ENCODE assay signal across 8 cellular contexts in the genomic region with DNA sequence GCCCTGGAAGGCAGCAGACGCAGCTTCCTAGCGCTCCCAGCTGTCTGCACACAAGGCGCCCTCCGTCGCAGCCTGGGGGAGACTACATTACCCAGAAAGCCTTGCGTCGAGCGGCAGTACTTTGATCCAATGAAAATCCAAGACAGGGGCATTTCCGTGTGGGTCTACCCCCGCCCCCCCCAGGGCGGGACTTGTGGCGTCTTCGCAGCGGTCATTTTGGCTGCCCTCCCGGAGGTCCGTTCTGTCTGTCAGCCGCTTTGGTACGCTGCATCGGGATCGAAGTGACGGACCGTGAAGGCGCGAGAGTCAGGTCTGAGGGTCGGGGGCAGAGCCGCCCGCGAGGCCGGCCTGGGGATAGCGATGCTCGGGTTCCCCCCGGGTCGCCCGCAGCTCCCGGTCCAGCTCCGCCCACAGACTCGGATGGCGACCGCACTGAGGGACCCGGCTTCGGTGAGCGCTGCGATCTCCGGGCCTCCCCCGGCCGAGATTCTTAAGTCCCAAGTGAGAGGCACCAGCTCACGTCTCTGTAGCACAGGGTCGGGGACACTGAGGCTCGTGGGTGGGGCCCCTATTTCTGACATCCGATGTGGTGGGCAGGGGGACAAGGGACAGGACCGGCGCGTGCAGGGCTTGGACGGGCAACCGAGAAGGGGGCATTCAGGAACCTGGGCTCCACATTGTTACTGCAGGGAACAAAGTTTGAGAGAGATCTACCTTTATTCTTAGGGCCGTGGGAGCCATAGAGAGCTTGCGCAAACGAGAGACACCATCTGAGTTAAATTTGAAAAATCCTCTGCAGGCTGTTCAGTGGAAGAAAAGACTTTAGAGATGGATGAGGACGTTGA. TPM values are rescaled to one million over a fixed set of nuclear protein-coding genes. Genes with fewer than 3 reads are reported as not detected.
DNase-seq lines count a peak whose midpoint lies in the region; ATAC-seq and TF ChIP-seq lines count a peak whose summit lies in the region.

A gene (plus strand): TSS at position 182 of the 845 bp plus-strand sequence. CDS start 179 bp downstream, at position 361.

- H3K9me3 Mint-ChIP-seq in HFFc6, result peaks cover 32% of the 10 kb centered on the region
- H3K9me3 Mint-ChIP-seq in activated naive CD8-positive, alpha-beta T cell (ENCODE audit: low read depth), result peaks cover 27% of the 10 kb centered on the region

- H3K4me2 ChIP-seq in osteoblast (ENCODE audit: insufficient read depth, low read length), result peak within 1 kb of the TSS; percentile 59

- H3K4me3 ChIP-seq in GM08714 (ENCODE audit: low read length) (peak within 1 kb of the TSS; percentile 90), NB4 (ENCODE audit: low read depth, low read length) (peak within 1 kb of the TSS; percentile 69), osteoblast (ENCODE audit: insufficient read depth, low read length) (peak within 1 kb of the TSS; percentile 91), thoracic aorta (peak within 1 kb of the TSS; percentile 91)

- H2AFZ ChIP-seq in osteoblast (ENCODE audit: low read length), result peak within 1 kb of the TSS; percentile 92

- no peak for TF ChIP-seq POLR2A in NB4 (IDR thresholded peaks at IDR 0.05; ENCODE audit: extremely low read depth, insufficient read length)

- H3K79me2 ChIP-seq in osteoblast (ENCODE audit: insufficient read depth, low read length), result peaks cover 20% of the 10 kb centered on the region

- intact Hi-C loops in head of caudate nucleus (cut with DNase I), result loop anchor here (10.0 kb wide), 1 partner anchor 58 kb away; a partner anchor contains a TSS

- peaks cover 9% of the 10 kb centered on the region for H3K9me3 ChIP-seq in osteoblast (ENCODE audit: low read depth, low read length)
- peaks cover 32% of the 10 kb centered on the region for H3K9me3 ChIP-seq in thoracic aorta

- peak within 1 kb of the TSS; percentile 96 for H3K4me3 Mint-ChIP-seq in HFFc6
- H3K4me3 Mint-ChIP-seq in activated naive CD8-positive, alpha-beta T cell, result peak within 1 kb of the TSS; percentile 90

- peak; percentile 88 for DNase-seq in HFFc6
- DNase-seq in NB4 (ENCODE audit: low read depth), result peak; percentile 89
- DNase-seq in SKM-1 treated with dmso at 0.1 percent for 144 hours (lab: John Stamatoyannopoulos, UW; ENCODE audit: unreplicated experiment), result peak; percentile 61
- DNase-seq in head of caudate nucleus, result peak; percentile 90 to 97 (median 94)
- DNase-seq in osteoblast (ENCODE audit: insufficient read length, low spot score, missing footprints), result peak; percentile 98
- DNase-seq in thoracic aorta (ENCODE audit: low spot score), result peak; percentile 64

- no peaks in the 10 kb centered on the region for H4K20me1 ChIP-seq in osteoblast (ENCODE audit: insufficient read depth, low read length)

- ATAC-seq in thoracic aorta (ENCODE audit: insufficient number of reproducible peaks, low FRiP score, low read depth), result peak; percentile 99

- H3K4me1 ChIP-seq in osteoblast (ENCODE audit: insufficient read depth, low read length) (peaks cover 3% of the 10 kb centered on the region), thoracic aorta (ENCODE audit: control insufficient read depth in 1 of 2, low read depth in 2 of 2) (peaks cover 0 to 7% of the 10 kb centered on the region in 2 donors)

- no peaks in the 10 kb centered on the region for H3K27me3 Mint-ChIP-seq in HFFc6 (ENCODE audit: insufficient read depth)
- H3K27me3 Mint-ChIP-seq in activated naive CD8-positive, alpha-beta T cell, result no peaks in the 10 kb centered on the region

- TF ChIP-seq CTCF in HFFc6 (IDR thresholded peaks at IDR 0.05) (no peak; the same call in 1 of the 2 replicates), NB4 (IDR thresholded peaks at IDR 0.05; ENCODE audit: low read depth, low read length) (no peak), osteoblast (IDR thresholded peaks at IDR 0.05; ENCODE audit: extremely low read depth, low read depth, low read length) (no peak), thoracic aorta (IDR thresholded peaks at IDR 0.05) (no peak)

- H3K36me3 Mint-ChIP-seq in HFFc6 (ENCODE audit: low read depth), result peaks cover 72% of the 10 kb centered on the region
- H3K36me3 Mint-ChIP-seq in activated naive CD8-positive, alpha-beta T cell, result peaks cover 37% of the 10 kb centered on the region

- H3K4me1 Mint-ChIP-seq in HFFc6 (ENCODE audit: low read depth), result peaks cover 21% of the 10 kb centered on the region
- H3K4me1 Mint-ChIP-seq in activated naive CD8-positive, alpha-beta T cell (ENCODE audit: low read depth), result peaks cover 27% of the 10 kb centered on the region

- peak within 1 kb of the TSS; percentile 75 for H3K27ac Mint-ChIP-seq in HFFc6
- peak within 1 kb of the TSS; percentile 61 for H3K27ac Mint-ChIP-seq in activated naive CD8-positive, alpha-beta T cell

- H3K36me3 ChIP-seq in osteoblast (ENCODE audit: insufficient read depth, low read length) (peaks cover 27% of the 10 kb centered on the region), thoracic aorta (peaks cover 19% of the 10 kb centered on the region)

- peak within 1 kb of the TSS; percentile 69 for H3K27ac ChIP-seq in osteoblast (ENCODE audit: low read depth, low read length)
- peak within 1 kb of the TSS in 1 of 2 donors; percentile 58 for H3K27ac ChIP-seq in thoracic aorta

- H3K27me3 ChIP-seq in osteoblast (ENCODE audit: insufficient read depth, low read length) (no peaks in the 10 kb centered on the region), thoracic aorta (replicated peaks; ENCODE audit: insufficient read depth) (no peaks in the 10 kb centered on the region)

RNA-seq across cellular contexts. Expression of the gene that starts here (rescaled TPM):
- 1 to 10 TPM; 5.8 to 8.1 (median 6.7) TPM for total RNA-seq in HFFc6 (2021; fragmentation: NEBNext Ultra II Directional; extraction: Animal tissue kit (Norgen Biotek cat#: 25700))
- 9.4 and 10.9 TPM in 2 replicates for total RNA-seq in osteoblast
- total RNA-seq in thoracic aorta, result 10 to 100 TPM; 12.5 to 15.7 TPM
